1 cellular context compared by ENCODE assay signal in the genomic region with DNA sequence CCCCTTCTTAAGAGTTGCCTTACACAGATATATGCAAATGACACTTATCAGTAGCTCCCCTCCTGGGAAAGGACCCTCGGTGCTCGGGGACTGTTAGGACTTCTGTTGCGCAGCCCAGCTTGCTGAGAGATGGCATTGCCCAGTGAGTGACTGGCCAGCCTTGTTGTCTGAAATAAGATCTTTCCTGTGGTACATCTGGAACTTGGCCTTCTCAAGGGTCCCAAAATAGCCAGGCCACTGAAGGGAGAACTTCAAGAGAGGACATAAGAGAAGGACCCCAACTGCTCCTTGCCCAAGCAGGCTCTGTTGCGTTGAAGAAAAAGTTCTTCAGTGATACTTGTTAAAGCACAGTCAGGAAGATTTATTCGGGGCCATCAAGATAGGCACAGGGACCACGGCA.
TF ChIP-seq lines count a peak whose summit lies in the region.

No MANE protein-coding gene starts in this region.

TF ChIP-seq in GM23338, 12 proteins besides CTCF, POLR2A, EP300 and RAD21 (continued from another document):
- TF ChIP-seq, protein P1, sequence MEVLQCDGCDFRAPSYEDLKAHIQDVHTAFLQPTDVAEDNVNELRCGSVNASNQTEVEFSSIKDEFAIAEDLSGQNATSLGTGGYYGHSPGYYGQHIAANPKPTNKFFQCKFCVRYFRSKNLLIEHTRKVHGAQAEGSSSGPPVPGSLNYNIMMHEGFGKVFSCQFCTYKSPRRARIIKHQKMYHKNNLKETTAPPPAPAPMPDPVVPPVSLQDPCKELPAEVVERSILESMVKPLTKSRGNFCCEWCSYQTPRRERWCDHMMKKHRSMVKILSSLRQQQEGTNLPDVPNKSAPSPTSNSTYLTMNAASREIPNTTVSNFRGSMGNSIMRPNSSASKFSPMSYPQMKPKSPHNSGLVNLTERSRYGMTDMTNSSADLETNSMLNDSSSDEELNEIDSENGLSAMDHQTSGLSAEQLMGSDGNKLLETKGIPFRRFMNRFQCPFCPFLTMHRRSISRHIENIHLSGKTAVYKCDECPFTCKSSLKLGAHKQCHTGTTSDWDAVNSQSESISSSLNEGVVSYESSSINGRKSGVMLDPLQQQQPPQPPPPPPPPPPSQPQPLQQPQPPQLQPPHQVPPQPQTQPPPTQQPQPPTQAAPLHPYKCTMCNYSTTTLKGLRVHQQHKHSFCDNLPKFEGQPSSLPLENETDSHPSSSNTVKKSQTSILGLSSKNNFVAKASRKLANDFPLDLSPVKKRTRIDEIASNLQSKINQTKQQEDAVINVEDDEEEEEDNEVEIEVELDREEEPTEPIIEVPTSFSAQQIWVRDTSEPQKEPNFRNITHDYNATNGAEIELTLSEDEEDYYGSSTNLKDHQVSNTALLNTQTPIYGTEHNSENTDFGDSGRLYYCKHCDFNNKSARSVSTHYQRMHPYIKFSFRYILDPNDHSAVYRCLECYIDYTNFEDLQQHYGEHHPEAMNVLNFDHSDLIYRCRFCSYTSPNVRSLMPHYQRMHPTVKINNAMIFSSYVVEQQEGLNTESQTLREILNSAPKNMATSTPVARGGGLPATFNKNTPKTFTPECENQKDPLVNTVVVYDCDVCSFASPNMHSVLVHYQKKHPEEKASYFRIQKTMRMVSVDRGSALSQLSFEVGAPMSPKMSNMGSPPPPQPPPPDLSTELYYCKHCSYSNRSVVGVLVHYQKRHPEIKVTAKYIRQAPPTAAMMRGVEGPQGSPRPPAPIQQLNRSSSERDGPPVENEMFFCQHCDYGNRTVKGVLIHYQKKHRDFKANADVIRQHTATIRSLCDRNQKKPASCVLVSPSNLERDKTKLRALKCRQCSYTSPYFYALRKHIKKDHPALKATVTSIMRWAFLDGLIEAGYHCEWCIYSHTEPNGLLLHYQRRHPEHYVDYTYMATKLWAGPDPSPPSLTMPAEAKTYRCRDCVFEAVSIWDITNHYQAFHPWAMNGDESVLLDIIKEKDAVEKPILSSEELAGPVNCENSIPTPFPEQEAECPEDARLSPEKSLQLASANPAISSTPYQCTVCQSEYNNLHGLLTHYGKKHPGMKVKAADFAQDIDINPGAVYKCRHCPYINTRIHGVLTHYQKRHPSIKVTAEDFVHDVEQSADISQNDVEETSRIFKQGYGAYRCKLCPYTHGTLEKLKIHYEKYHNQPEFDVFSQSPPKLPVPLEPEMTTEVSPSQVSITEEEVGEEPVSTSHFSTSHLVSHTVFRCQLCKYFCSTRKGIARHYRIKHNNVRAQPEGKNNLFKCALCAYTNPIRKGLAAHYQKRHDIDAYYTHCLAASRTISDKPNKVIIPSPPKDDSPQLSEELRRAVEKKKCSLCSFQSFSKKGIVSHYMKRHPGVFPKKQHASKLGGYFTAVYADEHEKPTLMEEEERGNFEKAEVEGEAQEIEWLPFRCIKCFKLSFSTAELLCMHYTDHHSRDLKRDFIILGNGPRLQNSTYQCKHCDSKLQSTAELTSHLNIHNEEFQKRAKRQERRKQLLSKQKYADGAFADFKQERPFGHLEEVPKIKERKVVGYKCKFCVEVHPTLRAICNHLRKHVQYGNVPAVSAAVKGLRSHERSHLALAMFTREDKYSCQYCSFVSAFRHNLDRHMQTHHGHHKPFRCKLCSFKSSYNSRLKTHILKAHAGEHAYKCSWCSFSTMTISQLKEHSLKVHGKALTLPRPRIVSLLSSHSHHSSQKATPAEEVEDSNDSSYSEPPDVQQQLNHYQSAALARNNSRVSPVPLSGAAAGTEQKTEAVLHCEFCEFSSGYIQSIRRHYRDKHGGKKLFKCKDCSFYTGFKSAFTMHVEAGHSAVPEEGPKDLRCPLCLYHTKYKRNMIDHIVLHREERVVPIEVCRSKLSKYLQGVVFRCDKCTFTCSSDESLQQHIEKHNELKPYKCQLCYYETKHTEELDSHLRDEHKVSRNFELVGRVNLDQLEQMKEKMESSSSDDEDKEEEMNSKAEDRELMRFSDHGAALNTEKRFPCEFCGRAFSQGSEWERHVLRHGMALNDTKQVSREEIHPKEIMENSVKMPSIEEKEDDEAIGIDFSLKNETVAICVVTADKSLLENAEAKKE (CRISPR knock-in tag; IDR thresholded peaks at IDR 0.05) = no peak
- TF ChIP-seq ZNF114 (CRISPR knock-in tag; IDR thresholded peaks at IDR 0.05) (no peak), STAT1 (IDR thresholded peaks at IDR 0.05; ENCODE audit: unreplicated experiment) (no peak), JUNB (IDR thresholded peaks at IDR 0.05; ENCODE audit: unreplicated experiment) (no peak)
